26 cellular contexts compared by ENCODE assay signal in the genomic region with DNA sequence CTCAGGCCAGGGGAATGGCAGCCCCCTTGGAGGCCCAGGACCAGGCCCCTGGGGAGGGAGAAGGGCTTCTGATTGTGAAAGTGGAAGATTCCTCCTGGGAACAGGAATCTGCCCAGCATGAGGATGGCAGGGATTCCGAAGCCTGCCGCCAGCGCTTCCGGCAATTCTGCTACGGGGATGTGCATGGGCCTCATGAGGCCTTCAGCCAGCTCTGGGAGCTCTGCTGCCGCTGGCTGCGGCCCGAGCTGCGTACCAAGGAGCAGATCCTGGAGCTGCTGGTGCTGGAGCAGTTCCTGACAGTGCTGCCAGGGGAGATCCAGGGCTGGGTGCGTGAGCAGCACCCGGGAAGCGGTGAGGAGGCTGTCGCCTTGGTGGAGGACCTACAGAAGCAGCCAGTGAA. TPM values are rescaled to one million over a fixed set of nuclear protein-coding genes. Genes with fewer than 3 reads are reported as not detected.
"Had no signal": no experiment of that assay in that cellular context is flagged by ENCODE, and none has a peak within 500 bp of the region (broad histone marks: within the 10 kb centered on the region; RNA-seq: fewer than 3 reads in every experiment).

No MANE protein-coding gene starts in this region.

- DNase-seq: activated CD4-positive, alpha-beta T cell treated with anti-CD3 and anti-CD28 coated beads for 36 hours; activated CD4-positive, alpha-beta T cell treated with anti-CD3 and anti-CD28 coated beads, Interleukin-2, amount 50 U/mL, for 4 hours; activated CD8-positive, alpha-beta memory T cell treated with anti-CD3 and anti-CD28 coated beads for 24 hours; activated CD8-positive, alpha-beta memory T cell treated with anti-CD3 and anti-CD28 coated beads, Interleukin-2, amount 50 U/mL, for 4 hours; activated naive CD4-positive, alpha-beta T cell treated with Interleukin-2 at 50 U/mL for 16 hours; activated naive CD8-positive, alpha-beta T cell treated with anti-CD3 and anti-CD28 coated beads for 36 hours; activated T-cell treated with anti-CD3 and anti-CD28 coated beads, Interleukin-2, amount 50 U/mL, for 48 hours; effector CD4-positive, alpha-beta T cell; heart right ventricle; islet precursor cell; midbrain; natural killer cell; spleen; stimulated activated CD4-positive, alpha-beta T cell treated with anti-CD3 and anti-CD28 coated beads, Interleukin-4, amount 100 ng/mL, for 1 hour; stimulated activated naive CD4-positive, alpha-beta T cell treated with Interleukin-2 at 50 U/mL for 16 hours; T1000 had no signal

- H3K27me3 ChIP-seq: heart right ventricle, spleen, upper lobe of left lung had no signal

- H3K27me3 Mint-ChIP-seq: activated CD4-positive, alpha-beta T cell treated with anti-CD3 and anti-CD28 coated beads for 36 hours; activated naive CD8-positive, alpha-beta T cell treated with anti-CD3 and anti-CD28 coated beads for 36 hours had no signal

- ATAC-seq: activated CD4-positive, alpha-beta T cell treated with anti-CD3 and anti-CD28 coated beads for 36 hours; heart right ventricle; natural killer cell; WTC11 had no signal

- H3K9me3 Mint-ChIP-seq: activated naive CD8-positive, alpha-beta T cell treated with anti-CD3 and anti-CD28 coated beads for 36 hours; natural killer cell; T-helper 1 cell treated with Interleukin-12 subunit alpha and Interleukin-12 subunit beta and Interleukin-4 antibody, amounts not matched to agents 30 μg/mL and 1 μg/mL, for 36 hours; WTC11 had no signal

- H3K27ac ChIP-seq: heart right ventricle, parathyroid adenoma, spleen, thoracic aorta, upper lobe of left lung had no signal

- H3K4me3 Mint-ChIP-seq: activated CD4-positive, alpha-beta T cell treated with anti-CD3 and anti-CD28 coated beads for 36 hours; activated naive CD8-positive, alpha-beta T cell treated with anti-CD3 and anti-CD28 coated beads for 36 hours; natural killer cell; T-helper 1 cell treated with Interleukin-12 subunit alpha and Interleukin-12 subunit beta and Interleukin-4 antibody, amounts not matched to agents 30 μg/mL and 1 μg/mL, for 36 hours; WTC11 had no signal

- H3K9ac ChIP-seq: parathyroid adenoma had no signal

- H3K27ac Mint-ChIP-seq: activated CD4-positive, alpha-beta T cell treated with anti-CD3 and anti-CD28 coated beads for 36 hours; activated naive CD8-positive, alpha-beta T cell treated with anti-CD3 and anti-CD28 coated beads for 36 hours; natural killer cell; T-helper 1 cell treated with Interleukin-12 subunit alpha and Interleukin-12 subunit beta and Interleukin-4 antibody, amounts not matched to agents 30 μg/mL and 1 μg/mL, for 36 hours; WTC11 had no signal

- H3K9me3 ChIP-seq: heart right ventricle, spleen, thoracic aorta, upper lobe of left lung had no signal

- H3K4me1 ChIP-seq: parathyroid adenoma had no signal

- FAIRE-seq: endometrium had no signal

- H2AFZ ChIP-seq: parathyroid adenoma had no signal

- H3K4me3 ChIP-seq: heart right ventricle, spleen, thoracic aorta, upper lobe of left lung had no signal

RNA-seq across cellular contexts. Expression of a gene that starts 38.2 kb away (rescaled TPM):
- total RNA-seq: activated naive CD8-positive, alpha-beta T cell treated with anti-CD3 and anti-CD28 coated beads for 36 hours; chondrocyte; epithelial cell of proximal tubule; fibroblast of villous mesenchyme; heart right ventricle; lung microvascular endothelial cell; thoracic aorta had no signal

RNA-seq across cellular contexts. Expression of a gene that starts 50.7 kb away (rescaled TPM):
- total RNA-seq: activated CD4-positive, alpha-beta T cell treated with anti-CD3 and anti-CD28 coated beads for 36 hours; activated naive CD8-positive, alpha-beta T cell treated with anti-CD3 and anti-CD28 coated beads for 36 hours; heart right ventricle; lung microvascular endothelial cell; natural killer cell; spleen; thoracic aorta; upper lobe of left lung had no signal
- polyA plus RNA-seq: heart right ventricle, spleen had no signal
